Comparison of ENCODE assay signal across 11 cellular contexts in the genomic region with DNA sequence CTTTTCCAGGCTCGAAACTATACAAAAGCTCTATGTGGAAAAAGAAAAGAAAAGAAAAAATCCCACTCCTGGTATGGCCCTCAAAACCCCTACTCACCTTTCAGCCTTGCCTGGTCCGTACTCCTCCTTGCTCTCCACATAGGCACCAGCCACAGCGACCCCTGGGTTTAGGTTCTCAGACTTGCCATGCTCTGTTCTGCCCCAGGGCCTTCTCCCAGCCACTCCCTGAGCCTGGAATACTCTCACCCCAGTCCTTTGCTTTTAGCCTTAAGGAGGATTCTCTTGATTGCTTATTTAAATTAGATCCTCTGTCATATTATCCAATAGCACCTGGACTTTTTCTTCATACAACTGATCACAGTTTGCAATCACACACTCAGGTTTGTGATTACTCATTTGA.
"Had no signal": no experiment of that assay in that cellular context is flagged by ENCODE, and none has a peak within 500 bp of the region (broad histone marks: within the 10 kb centered on the region; RNA-seq: fewer than 3 reads in every experiment).

No MANE protein-coding gene starts in this region.

- H3K27ac ChIP-seq: ovary had no signal

- H3K36me3 ChIP-seq: ovary had no signal

- FAIRE-seq: astrocyte, endometrium had no signal

- H3K4me3 Mint-ChIP-seq: activated naive CD4-positive, alpha-beta T cell treated with anti-CD3 and anti-CD28 coated beads for 36 hours had no signal

- H3K27me3 ChIP-seq: ovary had no signal

- H3K4me3 ChIP-seq: ovary had no signal

- DNase-seq: activated CD4-positive, alpha-beta T cell treated with anti-CD3 and anti-CD28 coated beads, Interleukin-2, amount 50 U/mL, for 4 hours; activated CD4-positive, CD25-positive, alpha-beta regulatory T cell treated with anti-CD3 and anti-CD28 coated beads, Interleukin-2, amount 50 U/mL, for 72 hours; activated naive CD4-positive, alpha-beta T cell treated with anti-CD3 and anti-CD28 coated beads for 36 hours; ovary; stimulated activated CD4-positive, alpha-beta T cell treated with anti-CD3 and anti-CD28 coated beads, Interleukin-12 subunit alpha, Interleukin-12 subunit beta, amount 100 ng/mL, for 4 hours; stimulated activated CD4-positive, alpha-beta T cell treated with anti-CD3 and anti-CD28 coated beads, Interleukin-2, amount 100 ng/mL, for 24 hours; T-helper 1 cell; T1000 had no signal

- H3K9me3 Mint-ChIP-seq: activated naive CD4-positive, alpha-beta T cell treated with anti-CD3 and anti-CD28 coated beads for 36 hours; activated T-helper 2 cell treated with anti-CD3 and anti-CD28 coated beads, Interferon-gamma antibody, Interleukin-2, Interleukin-4, amounts not matched to agents 10 μg/mL and 5 μg/mL and 100 μg/mL, durations not matched to agents 14 hours and 24 hours and 36 hours had no signal

- H3K9me3 ChIP-seq: ovary had no signal

- H3K27ac Mint-ChIP-seq: activated naive CD4-positive, alpha-beta T cell treated with anti-CD3 and anti-CD28 coated beads for 36 hours; activated T-helper 2 cell treated with anti-CD3 and anti-CD28 coated beads, Interferon-gamma antibody, Interleukin-2, Interleukin-4, amounts not matched to agents 10 μg/mL and 5 μg/mL and 100 μg/mL, durations not matched to agents 14 hours and 24 hours and 36 hours had no signal
